Comparison of ENCODE assay signal across 24 cellular contexts in the genomic region with DNA sequence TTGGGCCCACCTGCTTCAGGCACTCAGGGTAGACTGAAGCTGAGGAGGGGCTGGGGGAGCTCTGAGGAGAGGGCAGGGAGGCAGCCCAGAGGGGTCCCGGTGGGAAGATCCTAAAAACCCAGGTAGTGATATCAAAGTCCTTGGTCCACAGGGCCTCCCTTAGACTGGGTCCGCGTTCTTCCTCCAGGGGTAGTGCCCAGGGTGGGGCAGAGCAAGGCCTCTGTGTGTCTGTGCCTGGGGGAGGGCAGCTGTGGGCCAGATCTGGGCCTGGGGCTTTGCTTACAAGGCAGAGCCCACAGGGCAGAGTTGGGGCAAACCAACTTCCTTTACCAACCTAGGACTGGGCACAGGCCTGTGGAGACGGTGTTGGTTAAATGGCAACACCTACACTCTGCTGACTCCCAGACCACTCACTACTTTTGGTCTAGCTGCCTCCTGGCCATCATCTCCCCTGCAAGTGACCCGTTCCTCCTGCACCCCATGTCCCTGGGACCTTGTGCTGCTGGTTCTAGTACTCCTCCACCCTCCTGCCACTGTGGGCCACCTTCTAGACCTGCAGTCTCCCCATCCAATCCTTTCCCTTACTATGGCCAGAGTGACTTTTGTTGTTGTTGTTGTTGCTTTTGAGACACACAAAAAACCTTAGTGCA. TPM values are rescaled to one million over a fixed set of nuclear protein-coding genes. Genes with fewer than 3 reads are reported as not detected.
A peak's percentile ranks its signal among the peaks of the same experiment; 100 is the strongest.
DNase-seq lines count a peak whose midpoint lies in the region; ATAC-seq, FAIRE-seq and TF ChIP-seq lines count a peak whose summit lies in the region.
"Had no signal": no experiment of that assay in that cellular context is flagged by ENCODE, and none has a peak within 500 bp of the region (broad histone marks: within the 10 kb centered on the region; RNA-seq: fewer than 3 reads in every experiment).

No MANE protein-coding gene starts in this region.

- peaks cover 24% of the 10 kb centered on the region for H3K4me1 Mint-ChIP-seq in T-helper 1 cell treated with Interleukin-12 subunit alpha and Interleukin-12 subunit beta and Interleukin-4 antibody, amounts not matched to agents 30 μg/mL and 1 μg/mL, for 36 hours (ENCODE audit: low read depth)
- peaks cover 28% of the 10 kb centered on the region for H3K4me1 Mint-ChIP-seq in nephron

- TF ChIP-seq POLR2A in GM12891 (IDR thresholded peaks at IDR 0.05; ENCODE audit: low read depth, low read length), result no peak

- FAIRE-seq in GM12891 (lab: Jason Lieb, UNC), result no peak
- FAIRE-seq: colon, endometrium, H1, islet of Langerhans had no signal

- ATAC-seq in GM18519 (IDR thresholded peaks at IDR 0.05; ENCODE audit: low FRiP score, unreplicated experiment), result no peak
- ATAC-seq: body of pancreas had no signal

- H3K9me3 ChIP-seq in ascending aorta, result no peaks in the 10 kb centered on the region
- H3K9me3 ChIP-seq: BE2C, body of pancreas, tibial artery had no signal

- no peaks in the 10 kb centered on the region for H3K27me3 Mint-ChIP-seq in T-helper 1 cell treated with Interleukin-12 subunit alpha and Interleukin-12 subunit beta and Interleukin-4 antibody, amounts not matched to agents 30 μg/mL and 1 μg/mL, for 36 hours (ENCODE audit: low read depth)
- H3K27me3 Mint-ChIP-seq in nephron (ENCODE audit: low read depth), result no peaks in the 10 kb centered on the region

- intact Hi-C loops in ascending aorta (cut with DNase I), result loop anchor here (2.0 to 5.0 kb wide), 2 partner anchors 19 to 457 kb away; no protein-coding TSS in a partner anchor

- DNase-seq in T-helper 1 cell, result no peak
- no peak for DNase-seq in GM12891 (ENCODE audit: insufficient read length, low spot score)
- no peak for DNase-seq in ascending aorta (ENCODE audit: low spot score in 2 of 2)
- no peak for DNase-seq in RPMI8226
- DNase-seq in putamen (ENCODE audit: low spot score), result no peak
- DNase-seq: activated CD4-positive, alpha-beta T cell treated with anti-CD3 and anti-CD28 coated beads, Interleukin-2, amount 50 U/mL, for 4 hours; activated gamma-delta T cell; BE2C; body of pancreas; GDM1; NCI-H187 treated with DMSO at 0.1 percent for 48 hours; NCI-H446 treated with DMSO at 0.1 percent for 48 hours; stimulated activated CD4-positive, alpha-beta T cell treated with anti-CD3 and anti-CD28 coated beads, Interleukin-12 subunit alpha, Interleukin-12 subunit beta, amount 100 ng/mL, for 4 hours; tibial artery had no signal

- peaks cover 0 to 7% of the 10 kb centered on the region in 2 donors for H3K36me3 ChIP-seq in ascending aorta
- H3K36me3 ChIP-seq: BE2C had no signal

- H3K4me1 ChIP-seq in ascending aorta, result peaks cover 23 to 34% of the 10 kb centered on the region in 2 donors

- no peaks in the 10 kb centered on the region for H3K27me3 ChIP-seq in ascending aorta
- H3K27me3 ChIP-seq: BE2C, body of pancreas, tibial artery had no signal

- H3K4me3 Mint-ChIP-seq in T-helper 1 cell treated with Interleukin-12 subunit alpha and Interleukin-12 subunit beta and Interleukin-4 antibody, amounts not matched to agents 30 μg/mL and 1 μg/mL, for 36 hours, result no peak overlapping the region
- H3K4me3 Mint-ChIP-seq in nephron, result no peak overlapping the region

- TF ChIP-seq CTCF in ascending aorta (IDR thresholded peaks at IDR 0.05) (no peak), nephron (IDR thresholded peaks at IDR 0.05; ENCODE audit: unreplicated experiment in 3 of 3) (no peak)

- H3K36me3 Mint-ChIP-seq in T-helper 1 cell treated with Interleukin-12 subunit alpha and Interleukin-12 subunit beta and Interleukin-4 antibody, amounts not matched to agents 30 μg/mL and 1 μg/mL, for 36 hours (ENCODE audit: low read depth), result peaks cover 36% of the 10 kb centered on the region
- H3K36me3 Mint-ChIP-seq in nephron (ENCODE audit: low read depth), result peaks cover 2% of the 10 kb centered on the region

- H3K27ac ChIP-seq in ascending aorta, result peak overlapping the region; percentile 29 to 39
- H3K27ac ChIP-seq: 22Rv1, body of pancreas, RWPE1 had no signal

- H3K9me3 Mint-ChIP-seq in T-helper 1 cell treated with Interleukin-12 subunit alpha and Interleukin-12 subunit beta and Interleukin-4 antibody, amounts not matched to agents 30 μg/mL and 1 μg/mL, for 36 hours, result no peaks in the 10 kb centered on the region
- H3K9me3 Mint-ChIP-seq in nephron, result no peaks in the 10 kb centered on the region

- H3K27ac Mint-ChIP-seq in T-helper 1 cell treated with Interleukin-12 subunit alpha and Interleukin-12 subunit beta and Interleukin-4 antibody, amounts not matched to agents 30 μg/mL and 1 μg/mL, for 36 hours, result peak overlapping the region; percentile 69
- peak overlapping the region in 2 of 3 experiments; percentile 28 to 31 for H3K27ac Mint-ChIP-seq in nephron

- no peak overlapping the region for H3K4me3 ChIP-seq in ascending aorta
- H3K4me3 ChIP-seq: body of pancreas, lung, tibial artery had no signal

TF ChIP-seq in GM12891, 5 proteins besides CTCF, POLR2A, EP300 and RAD21:
- TF ChIP-seq TAF1 (IDR thresholded peaks at IDR 0.05; ENCODE audit: low read depth, low read length), result no peak
- no peak for TF ChIP-seq PAX5 (IDR thresholded peaks at IDR 0.05; ENCODE audit: insufficient read depth, low read length, severe bottlenecking)
- TF ChIP-seq POLR2AphosphoS5 (IDR thresholded peaks at IDR 0.05; ENCODE audit: low read depth, low read length), result 0 out of 2 replicates have a peak, but pooled peaks have one; percentile 12

RNA-seq across cellular contexts. Expression of gene ATG16L2, which starts 15.8 kb away (rescaled TPM):
- polyA plus RNA-seq in GM12891 (2012; ENCODE audit: low read depth, missing spikeins), result 27.2 TPM
- total RNA-seq in ascending aorta, result 21.2 TPM

RNA-seq across cellular contexts. Expression of gene STARD10, which starts 36.2 kb away (rescaled TPM):
- 23.1 TPM for polyA plus RNA-seq in GM12891 (2012; ENCODE audit: low read depth, missing spikeins)
- total RNA-seq in ascending aorta, result 20.9 TPM
